8 cellular contexts compared by ENCODE assay signal in genomic region chr1:32247983-32248889, GRCh38. TPM values are rescaled to one million over a fixed set of nuclear protein-coding genes. Genes with fewer than 3 reads are reported as not detected.
DNase-seq lines count a peak whose midpoint lies in the region; ATAC-seq lines count a peak whose summit lies in the region.

No MANE protein-coding gene starts in this region.

- H3K4me3 ChIP-seq in GM23248 = no peak overlapping the region

- peaks cover 26% of the 10 kb centered on the region for H3K4me1 ChIP-seq in GM23248 (ENCODE audit: insufficient read depth)

- no peaks in the 10 kb centered on the region for H3K79me2 ChIP-seq in GM23248 (ENCODE audit: insufficient read depth)

- no peaks in the 10 kb centered on the region for H3K36me3 ChIP-seq in GM23248 (ENCODE audit: low read depth)

- peak overlapping the region; percentile 46 for H2AFZ ChIP-seq in GM23248

- in situ Hi-C loops in GM23248 (cut with MboI) = no loop called here

- H3K4me2 ChIP-seq in GM23248 (ENCODE audit: unreplicated experiment) = no peak overlapping the region

- no peaks in the 10 kb centered on the region for H3K9me2 ChIP-seq in GM23248 (ENCODE audit: insufficient read depth)

- no peaks in the 10 kb centered on the region for H4K20me1 ChIP-seq in GM23248 (ENCODE audit: insufficient read depth)

- DNase-seq in Ammon's horn (ENCODE audit: low spot score) (peak; percentile 52), GM23248 (peak; percentile 80), NCI-H2196 treated with DMSO at 0.1 percent for 48 hours (lab: John Stamatoyannopoulos, UW; ENCODE audit: unreplicated experiment) (peak; percentile 90), ecto neural progenitor cell (ENCODE audit: low spot score) (peak; percentile 88), lung microvascular endothelial cell (ENCODE audit: low read depth in 2 of 2) (peak; percentile 88 to 90)
- DNase-seq in activated CD4-positive, alpha-beta T cell treated with anti-CD3 and anti-CD28 coated beads for 48 hours = peak; percentile 91
- peak; percentile 83 to 85 for DNase-seq in stimulated activated CD8-positive, alpha-beta memory T cell treated with anti-CD3 and anti-CD28 coated beads, Interleukin-2, amount 100 ng/mL, for 48 hours (ENCODE audit: low read depth in 2 of 2)

- no peaks in the 10 kb centered on the region for H3K27me3 ChIP-seq in GM23248 (replicated peaks; ENCODE audit: insufficient read depth)

- no peak for ATAC-seq in HG03045 (IDR thresholded peaks at IDR 0.05; ENCODE audit: unreplicated experiment)

- 0 out of 2 replicates have a peak, but pooled peaks cover 10% of the 10 kb centered on the region for H3F3A ChIP-seq in GM23248 (ENCODE audit: insufficient read depth)

- 26 to 28% methylated on average over 24 to 29 of the region's 31 CpGs for WGBS in GM23248 (ENCODE audit: low coverage in 1 of 2, low lambda C conversion rate in 2 of 2, missing lambda C conversion rate in 2 of 2), 2 experiments

- 0 out of 2 replicates have a peak overlapping the region, but pooled peaks have one; percentile 69 for H3K27ac ChIP-seq in GM23248

- no peak overlapping the region for H3K9ac ChIP-seq in GM23248

- no peaks in the 10 kb centered on the region for H3K9me3 ChIP-seq in GM23248 (ENCODE audit: low read depth)

RNA-seq across cellular contexts. Expression of gene FAM167B, which starts 1.2 kb away (rescaled TPM):
- 3.0 and 4.2 TPM in 2 replicates for total RNA-seq in GM23248 (2014; rRNA removed; shearing (Covaris generic))
- 5.0 and 5.1 TPM in 2 replicates for polyA plus RNA-seq in GM23248 (2016; fragmentation: Nextera tagmentation; extraction: Ambion mirVana)
- 0.79 and 0.87 TPM in 2 replicates for total RNA-seq in lung microvascular endothelial cell

RNA-seq across cellular contexts. Expression of gene LCK, which starts 2.8 kb away (rescaled TPM):
- not detected in 2 replicates for total RNA-seq in GM23248 (2014; rRNA removed; shearing (Covaris generic))
- polyA plus RNA-seq in GM23248 (2016; fragmentation: Nextera tagmentation; extraction: Ambion mirVana) = 0.24 TPM in 1 of 2 replicates, not detected in the other
- total RNA-seq in lung microvascular endothelial cell = under 0.01 TPM in 2 replicates

RNA-seq across cellular contexts. Expression of gene EIF3I, which starts 26.0 kb away (rescaled TPM):
- total RNA-seq in GM23248 (2014; rRNA removed; shearing (Covaris generic)) = 266 and 286 TPM in 2 replicates
- 259 and 265 TPM in 2 replicates for polyA plus RNA-seq in GM23248 (2016; fragmentation: Nextera tagmentation; extraction: Ambion mirVana)
- 227 and 275 TPM in 2 replicates for total RNA-seq in lung microvascular endothelial cell

RNA-seq across cellular contexts. Expression of gene TMEM234, which starts 26.1 kb away (rescaled TPM):
- total RNA-seq in GM23248 (2014; rRNA removed; shearing (Covaris generic)) = 12.5 and 23.5 TPM in 2 replicates
- 25.6 and 26.1 TPM in 2 replicates for polyA plus RNA-seq in GM23248 (2016; fragmentation: Nextera tagmentation; extraction: Ambion mirVana)
- 8.7 and 11.1 TPM in 2 replicates for total RNA-seq in lung microvascular endothelial cell

RNA-seq across cellular contexts. Expression of gene DCDC2B, which starts 39.3 kb away (rescaled TPM):
- not detected in 2 replicates for total RNA-seq in GM23248 (2014; rRNA removed; shearing (Covaris generic))
- 0.21 and 0.25 TPM in 2 replicates for polyA plus RNA-seq in GM23248 (2016; fragmentation: Nextera tagmentation; extraction: Ambion mirVana)
- not detected in 2 replicates for total RNA-seq in lung microvascular endothelial cell
